1 cellular context compared by ENCODE assay signal in the genomic region with DNA sequence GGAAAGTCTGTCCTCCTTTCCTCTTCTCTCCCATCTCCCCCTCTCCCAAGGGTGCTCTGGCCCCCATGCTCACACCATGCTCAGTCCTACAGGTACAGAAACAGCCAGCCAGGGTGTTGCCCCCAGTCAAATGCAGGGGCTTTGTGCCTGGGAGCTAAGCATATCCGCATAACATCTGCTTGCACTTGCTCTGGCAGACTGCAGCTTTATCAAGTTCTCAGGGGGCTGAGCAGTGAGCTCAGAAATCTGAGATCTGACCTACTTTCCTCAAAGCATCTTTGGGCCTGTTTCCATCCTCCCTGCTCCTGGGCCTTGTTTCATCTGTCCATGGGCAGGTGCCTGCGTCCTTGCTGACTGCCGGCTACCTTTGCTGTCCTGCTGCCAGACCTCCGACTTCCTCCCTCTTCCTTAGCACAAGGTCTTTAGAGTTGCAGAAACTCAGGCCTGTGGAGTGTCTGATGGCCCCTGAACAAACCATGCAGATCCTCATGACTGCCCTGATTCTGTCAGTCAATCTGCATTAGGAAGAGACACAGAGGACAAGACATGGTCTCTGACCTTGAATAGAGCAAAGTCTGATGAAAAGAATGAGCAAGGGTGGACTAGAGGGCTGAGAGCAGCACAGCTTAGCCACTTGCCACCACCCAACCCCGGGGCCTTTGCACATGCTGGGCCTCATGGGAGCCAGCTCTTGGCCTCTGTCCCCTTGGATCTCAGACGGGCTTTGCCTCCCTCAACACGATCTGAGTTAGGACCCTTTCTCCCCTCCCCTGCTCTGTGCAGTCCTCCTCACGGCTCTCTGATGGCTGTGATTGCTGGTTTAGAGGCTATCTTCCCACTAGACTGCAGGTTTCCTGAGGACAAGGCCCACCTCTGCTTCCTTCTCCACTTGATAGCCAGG.
TF ChIP-seq lines count a peak whose summit lies in the region.

No MANE protein-coding gene starts in this region.

TF ChIP-seq in GM23338, 12 proteins besides CTCF, POLR2A, EP300 and RAD21 (continued from another document):
- TF ChIP-seq POLR2AphosphoS5 (IDR thresholded peaks at IDR 0.05; ENCODE audit: low read depth) (no peak), CREB1 (CRISPR knock-in tag; IDR thresholded peaks at IDR 0.05; ENCODE audit: low read depth) (no peak), ETS1 (IDR thresholded peaks at IDR 0.05) (no peak), ZNF331 (CRISPR knock-in tag; IDR thresholded peaks at IDR 0.05; ENCODE audit: low read depth) (no peak), EZH2 (IDR thresholded peaks at IDR 0.05; ENCODE audit: low read depth, unreplicated experiment) (no peak), STAT1 (IDR thresholded peaks at IDR 0.05; ENCODE audit: unreplicated experiment) (no peak)
- TF ChIP-seq, protein P1, sequence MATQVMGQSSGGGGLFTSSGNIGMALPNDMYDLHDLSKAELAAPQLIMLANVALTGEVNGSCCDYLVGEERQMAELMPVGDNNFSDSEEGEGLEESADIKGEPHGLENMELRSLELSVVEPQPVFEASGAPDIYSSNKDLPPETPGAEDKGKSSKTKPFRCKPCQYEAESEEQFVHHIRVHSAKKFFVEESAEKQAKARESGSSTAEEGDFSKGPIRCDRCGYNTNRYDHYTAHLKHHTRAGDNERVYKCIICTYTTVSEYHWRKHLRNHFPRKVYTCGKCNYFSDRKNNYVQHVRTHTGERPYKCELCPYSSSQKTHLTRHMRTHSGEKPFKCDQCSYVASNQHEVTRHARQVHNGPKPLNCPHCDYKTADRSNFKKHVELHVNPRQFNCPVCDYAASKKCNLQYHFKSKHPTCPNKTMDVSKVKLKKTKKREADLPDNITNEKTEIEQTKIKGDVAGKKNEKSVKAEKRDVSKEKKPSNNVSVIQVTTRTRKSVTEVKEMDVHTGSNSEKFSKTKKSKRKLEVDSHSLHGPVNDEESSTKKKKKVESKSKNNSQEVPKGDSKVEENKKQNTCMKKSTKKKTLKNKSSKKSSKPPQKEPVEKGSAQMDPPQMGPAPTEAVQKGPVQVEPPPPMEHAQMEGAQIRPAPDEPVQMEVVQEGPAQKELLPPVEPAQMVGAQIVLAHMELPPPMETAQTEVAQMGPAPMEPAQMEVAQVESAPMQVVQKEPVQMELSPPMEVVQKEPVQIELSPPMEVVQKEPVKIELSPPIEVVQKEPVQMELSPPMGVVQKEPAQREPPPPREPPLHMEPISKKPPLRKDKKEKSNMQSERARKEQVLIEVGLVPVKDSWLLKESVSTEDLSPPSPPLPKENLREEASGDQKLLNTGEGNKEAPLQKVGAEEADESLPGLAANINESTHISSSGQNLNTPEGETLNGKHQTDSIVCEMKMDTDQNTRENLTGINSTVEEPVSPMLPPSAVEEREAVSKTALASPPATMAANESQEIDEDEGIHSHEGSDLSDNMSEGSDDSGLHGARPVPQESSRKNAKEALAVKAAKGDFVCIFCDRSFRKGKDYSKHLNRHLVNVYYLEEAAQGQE (IDR thresholded peaks at IDR 0.05; ENCODE audit: unreplicated experiment): no peak
TF ChIP-seq in GM23338: peak in this region for 0.
